In the genomic region with DNA sequence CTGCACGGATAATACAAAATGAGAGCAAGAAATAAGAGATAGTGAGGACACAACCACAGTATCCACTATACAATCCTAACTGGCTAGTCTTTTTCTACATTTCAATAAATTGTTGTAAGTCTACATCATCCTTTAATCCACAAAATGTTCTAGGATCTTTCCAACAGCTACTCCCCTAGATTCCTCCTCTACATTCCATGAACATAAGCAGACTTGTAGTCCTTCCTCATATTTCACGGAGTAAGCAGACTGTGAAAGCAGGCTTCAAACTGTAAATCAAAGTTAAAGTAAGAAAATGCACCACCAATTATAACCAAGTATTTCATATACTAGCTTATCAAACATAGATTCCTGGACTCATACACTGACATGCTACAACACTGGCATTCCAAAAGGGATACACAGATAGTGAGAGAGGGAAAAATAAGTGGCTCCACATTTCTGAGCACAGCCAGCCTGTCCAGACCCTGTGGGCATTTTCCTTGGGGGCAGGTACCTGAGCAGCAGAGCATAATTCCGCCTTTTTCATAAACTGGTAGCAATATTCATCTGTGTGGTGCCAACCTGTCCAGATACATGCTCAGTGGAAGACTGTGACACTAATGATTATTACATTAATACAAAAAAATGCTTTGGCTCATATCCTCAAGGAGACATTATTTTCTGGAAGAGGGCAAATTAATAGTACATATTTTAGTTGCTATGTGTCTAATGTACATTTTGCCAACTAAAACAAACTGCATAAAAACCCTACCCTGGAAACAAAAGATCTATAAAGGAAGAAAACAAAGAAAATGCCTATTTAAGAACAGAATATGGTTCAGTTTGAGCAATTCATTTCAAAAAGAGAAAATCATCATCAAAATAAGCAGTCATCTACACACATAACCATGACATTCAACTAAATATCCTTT, we compare ENCODE assay signal across 34 cellular contexts.
"Had no signal": no experiment of that assay in that cellular context is flagged by ENCODE, and none has a peak within 500 bp of the region (broad histone marks: within the 10 kb centered on the region; RNA-seq: fewer than 3 reads in every experiment).

No MANE protein-coding gene starts in this region.

- H3K4me3 ChIP-seq: body of pancreas, coronary artery, heart left ventricle, left ventricle myocardium inferior, lung, mucosa of descending colon, ovary, sigmoid colon, upper lobe of left lung had no signal

- H3K27ac ChIP-seq: body of pancreas, coronary artery, foreskin keratinocyte, heart left ventricle, left ventricle myocardium inferior, neutrophil, ovary, sigmoid colon, upper lobe of left lung had no signal

- H3K4me3 Mint-ChIP-seq: activated naive CD8-positive, alpha-beta T cell treated with anti-CD3 and anti-CD28 coated beads, Interleukin-2, amount 50 U/mL, for 24 hours; activated T-cell treated with anti-CD3 and anti-CD28 coated beads, Interleukin-2, amount 50 U/mL, for 24 hours; effector memory CD8-positive, alpha-beta T cell; natural killer cell treated with Interleukin-12 subunit alpha and Interleukin-12 subunit beta and Interleukin-15 and Interleukin-18, amount 100 ng/mL, for 72 hours; stimulated activated memory B cell treated with anti-CD40 and anti-IgM and Interleukin-4, amounts not matched to agents 10 μg/mL and 1 μg/mL and 100 μg/mL, for 72 hours; stimulated activated naive CD8-positive, alpha-beta T cell treated with anti-CD3 and anti-CD28 coated beads, Interleukin-15, amount 100 ng/mL, for 72 hours had no signal

- H3K36me3 ChIP-seq: heart left ventricle, left ventricle myocardium inferior, neutrophil, ovary, sigmoid colon, upper lobe of left lung had no signal

- H3K4me1 Mint-ChIP-seq: activated naive CD8-positive, alpha-beta T cell treated with anti-CD3 and anti-CD28 coated beads, Interleukin-2, amount 50 U/mL, for 24 hours; stimulated activated memory B cell treated with anti-CD40 and anti-IgM and Interleukin-4, amounts not matched to agents 10 μg/mL and 1 μg/mL and 100 μg/mL, for 72 hours; stimulated activated naive CD8-positive, alpha-beta T cell treated with anti-CD3 and anti-CD28 coated beads, Interleukin-15, amount 100 ng/mL, for 72 hours had no signal

- DNase-seq: activated CD4-positive, alpha-beta T cell treated with anti-CD3 and anti-CD28 coated beads for 4 hours; activated CD4-positive, alpha-beta T cell treated with anti-CD3 and anti-CD28 coated beads, Interleukin-2, amount 50 U/mL, for 48 hours; activated CD4-positive, CD25-positive, alpha-beta regulatory T cell; activated CD8-positive, alpha-beta memory T cell treated with anti-CD3 and anti-CD28 coated beads for 24 hours; activated CD8-positive, alpha-beta memory T cell treated with anti-CD3 and anti-CD28 coated beads, Interleukin-2, amount 50 U/mL, for 4 hours; activated gamma-delta T cell; activated naive CD4-positive, alpha-beta T cell treated with anti-CD3 and anti-CD28 coated beads, Interleukin-2, amount 50 U/mL, for 16 hours; activated naive CD8-positive, alpha-beta T cell treated with anti-CD3 and anti-CD28 coated beads, Interleukin-2, amount 50 U/mL, for 24 hours; activated T-cell treated with anti-CD3 and anti-CD28 coated beads, Interleukin-2, amount 50 U/mL, for 24 hours; body of pancreas; cerebellar nuclear complex; effector memory CD8-positive, alpha-beta T cell; erythroblast; foreskin keratinocyte; heart left ventricle; left ventricle myocardium inferior; mesendoderm; mucosa of descending colon; ovary; retina; sigmoid colon; small intestine; stimulated activated CD4-positive, alpha-beta T cell treated with anti-CD3 and anti-CD28 coated beads, Interleukin-1b, Interleukin-23, amount 100 ng/mL, for 48 hours; stimulated activated CD4-positive, alpha-beta T cell treated with anti-CD3 and anti-CD28 coated beads, Interleukin-4, amount 100 ng/mL, for 4 hours; stimulated activated CD8-positive, alpha-beta memory T cell treated with anti-CD3 and anti-CD28 coated beads, Interleukin-4, amount 100 ng/mL, for 48 hours; stimulated activated naive CD8-positive, alpha-beta T cell treated with anti-CD3 and anti-CD28 coated beads, Interleukin-15, amount 100 ng/mL, for 72 hours; substantia nigra; upper lobe of left lung had no signal

- H3K27ac Mint-ChIP-seq: activated naive CD8-positive, alpha-beta T cell treated with anti-CD3 and anti-CD28 coated beads, Interleukin-2, amount 50 U/mL, for 24 hours; activated T-cell treated with anti-CD3 and anti-CD28 coated beads, Interleukin-2, amount 50 U/mL, for 24 hours; effector memory CD8-positive, alpha-beta T cell; natural killer cell treated with Interleukin-12 subunit alpha and Interleukin-12 subunit beta and Interleukin-15 and Interleukin-18, amount 100 ng/mL, for 72 hours; progenitor cell of endocrine pancreas; stimulated activated memory B cell treated with anti-CD40 and anti-IgM and Interleukin-4, amounts not matched to agents 10 μg/mL and 1 μg/mL and 100 μg/mL, for 72 hours; stimulated activated naive CD8-positive, alpha-beta T cell treated with anti-CD3 and anti-CD28 coated beads, Interleukin-15, amount 100 ng/mL, for 72 hours had no signal

- H3K36me3 Mint-ChIP-seq: natural killer cell treated with Interleukin-12 subunit alpha and Interleukin-12 subunit beta and Interleukin-15 and Interleukin-18, amount 100 ng/mL, for 72 hours; stimulated activated memory B cell treated with anti-CD40 and anti-IgM and Interleukin-4, amounts not matched to agents 10 μg/mL and 1 μg/mL and 100 μg/mL, for 72 hours had no signal

- H3K27me3 ChIP-seq: body of pancreas, foreskin keratinocyte, heart left ventricle, neutrophil, ovary, sigmoid colon, upper lobe of left lung had no signal

- H3K9me3 ChIP-seq: body of pancreas, heart left ventricle, left ventricle myocardium inferior, mucosa of descending colon, neutrophil, ovary, sigmoid colon, upper lobe of left lung had no signal

- H3K4me1 ChIP-seq: body of pancreas, foreskin keratinocyte, heart left ventricle, left ventricle myocardium inferior, sigmoid colon, upper lobe of left lung had no signal

- H3K9me3 Mint-ChIP-seq: activated naive CD8-positive, alpha-beta T cell treated with anti-CD3 and anti-CD28 coated beads, Interleukin-2, amount 50 U/mL, for 24 hours; activated T-cell treated with anti-CD3 and anti-CD28 coated beads, Interleukin-2, amount 50 U/mL, for 24 hours; effector memory CD8-positive, alpha-beta T cell; stimulated activated memory B cell treated with anti-CD40 and anti-IgM and Interleukin-4, amounts not matched to agents 10 μg/mL and 1 μg/mL and 100 μg/mL, for 72 hours; stimulated activated naive CD8-positive, alpha-beta T cell treated with anti-CD3 and anti-CD28 coated beads, Interleukin-15, amount 100 ng/mL, for 72 hours had no signal

- ATAC-seq: activated naive CD8-positive, alpha-beta T cell treated with anti-CD3 and anti-CD28 coated beads, Interleukin-2, amount 50 U/mL, for 24 hours; body of pancreas; effector memory CD8-positive, alpha-beta T cell; foreskin keratinocyte; heart left ventricle; mucosa of descending colon; natural killer cell treated with Interleukin-12 subunit alpha and Interleukin-12 subunit beta and Interleukin-15 and Interleukin-18, amount 100 ng/mL, for 72 hours; stimulated activated memory B cell treated with anti-CD40 and anti-IgM and Interleukin-4, amounts not matched to agents 10 μg/mL and 1 μg/mL and 100 μg/mL, for 72 hours; stimulated activated naive CD8-positive, alpha-beta T cell treated with anti-CD3 and anti-CD28 coated beads, Interleukin-15, amount 100 ng/mL, for 72 hours had no signal

- H3K27me3 Mint-ChIP-seq: activated naive CD8-positive, alpha-beta T cell treated with anti-CD3 and anti-CD28 coated beads, Interleukin-2, amount 50 U/mL, for 24 hours; activated T-cell treated with anti-CD3 and anti-CD28 coated beads, Interleukin-2, amount 50 U/mL, for 24 hours; effector memory CD8-positive, alpha-beta T cell; natural killer cell treated with Interleukin-12 subunit alpha and Interleukin-12 subunit beta and Interleukin-15 and Interleukin-18, amount 100 ng/mL, for 72 hours; progenitor cell of endocrine pancreas; stimulated activated memory B cell treated with anti-CD40 and anti-IgM and Interleukin-4, amounts not matched to agents 10 μg/mL and 1 μg/mL and 100 μg/mL, for 72 hours; stimulated activated naive CD8-positive, alpha-beta T cell treated with anti-CD3 and anti-CD28 coated beads, Interleukin-15, amount 100 ng/mL, for 72 hours had no signal
